In genomic region chr12:133038310-133038709, GRCh38 we compare ENCODE assay signal across 8 cellular contexts. TPM values are rescaled to one million over a fixed set of nuclear protein-coding genes. Genes with fewer than 3 reads are reported as not detected.
DNase-seq lines count a peak whose midpoint lies in the region; ATAC-seq and TF ChIP-seq lines count a peak whose summit lies in the region.

No MANE protein-coding gene starts in this region.

- H3K36me3 Mint-ChIP-seq in progenitor cell of endocrine pancreas (ENCODE audit: insufficient read depth) = peaks cover 52% of the 10 kb centered on the region

- intact Hi-C loops in Panc1 (cut with micrococcal nuclease; ENCODE audit: unreplicated experiment) = no loop called here

- peaks cover 13% of the 10 kb centered on the region for H3K36me3 ChIP-seq in ES-I3 (ENCODE audit: insufficient read depth, low read length)
- no peaks in the 10 kb centered on the region for H3K36me3 ChIP-seq in Panc1 (ENCODE audit: control insufficient read depth, insufficient read depth, low read length)

- in situ Hi-C loops in Panc1 (cut with HindIII; ENCODE audit: low pct_unique_long_range_greater_than_20kb, low sequenced_read_pairs) = no loop called here

- no peaks in the 10 kb centered on the region for H3K27me3 Mint-ChIP-seq in progenitor cell of endocrine pancreas

- peaks cover 2% of the 10 kb centered on the region for H3K4me1 Mint-ChIP-seq in progenitor cell of endocrine pancreas (ENCODE audit: low read depth)

- CTCF ChIA-PET in Panc1 (lab: Charles Lee) = no interaction called here

- H3K27me3 ChIP-seq in Panc1 (ENCODE audit: control insufficient read depth, insufficient read depth, low read length) = no peaks in the 10 kb centered on the region

- H3K27ac ChIP-seq in Panc1 (ENCODE audit: low read length) = peak overlapping the region; percentile 89
- peak overlapping the region; percentile 88 for H3K27ac ChIP-seq in epithelial cell of prostate

- ATAC-seq in Panc1 (no peak), GM18861 (IDR thresholded peaks at IDR 0.05; ENCODE audit: unreplicated experiment) (no peak), GM21786 (IDR thresholded peaks at IDR 0.05; ENCODE audit: unreplicated experiment) (no peak)

- peak overlapping the region; percentile 99 for H3K27ac Mint-ChIP-seq in progenitor cell of endocrine pancreas

- H3K9ac ChIP-seq in ES-I3 (ENCODE audit: low read depth, low read length) = peak overlapping the region; percentile 90; the same call in 1 of the 2 replicates

- H3K4me1 ChIP-seq in ES-I3 (ENCODE audit: insufficient read depth, low read length) (no peaks in the 10 kb centered on the region), Panc1 (ENCODE audit: control insufficient read depth, insufficient read depth, low read length) (no peaks in the 10 kb centered on the region)

- no peak for TF ChIP-seq CTCF in Panc1 (IDR thresholded peaks at IDR 0.05)
- TF ChIP-seq CTCF in progenitor cell of endocrine pancreas (IDR thresholded peaks at IDR 0.05; ENCODE audit: unreplicated experiment) = no peak

- peak overlapping the region; percentile 76 to 81 for H3K4me3 ChIP-seq in Panc1 (ENCODE audit: low read depth in 2 of 2, low read length in 2 of 2)

- peak overlapping the region; percentile 90 for H3K4me3 Mint-ChIP-seq in progenitor cell of endocrine pancreas (ENCODE audit: low read depth)

- DNase-seq in Panc1 (ENCODE audit: low read depth, low spot score) (no peak), epithelial cell of prostate (ENCODE audit: low read depth, low spot score) (no peak), progenitor cell of endocrine pancreas (ENCODE audit: low spot score, unreplicated experiment) (no peak), COLO668 (lab: John Stamatoyannopoulos, UW; ENCODE audit: unreplicated experiment) (no peak), islet precursor cell (no peak)

- peaks cover 46% of the 10 kb centered on the region for H3K9me3 Mint-ChIP-seq in progenitor cell of endocrine pancreas (ENCODE audit: low read depth)

- POLR2A ChIA-PET in Panc1 (lab: Charles Lee) = no interaction called here

- H3K9me3 ChIP-seq in ES-I3 (ENCODE audit: control insufficient read depth, insufficient read depth, low read length) = peaks cover 30% of the 10 kb centered on the region
- peaks cover 50% of the 10 kb centered on the region for H3K9me3 ChIP-seq in Panc1 (ENCODE audit: control insufficient read depth, insufficient read depth, low read depth, low read length)

- no TSS peak for BruUV-seq in Panc1 (replicated peaks; lab: Mats Ljungman, UMichigan)

RNA-seq across cellular contexts. Expression of gene ZNF84, which starts 1.0 kb away (rescaled TPM):
- 36.8 TPM for total RNA-seq in Panc1 (2021; ENCODE audit: unreplicated experiment)
- 16.6 TPM for polyA plus RNA-seq in Panc1 (2012; ENCODE audit: insufficient read length)
- total RNA-seq in progenitor cell of endocrine pancreas = 102 and 103 TPM in 2 replicates

RNA-seq across cellular contexts. Expression of gene ZNF140, which starts 42.4 kb away (rescaled TPM):
- total RNA-seq in Panc1 (2021; ENCODE audit: unreplicated experiment) (14.3 TPM), progenitor cell of endocrine pancreas (28.5 and 30.2 TPM in 2 replicates)
- polyA plus RNA-seq in Panc1 (2012; ENCODE audit: insufficient read length) = 10.1 TPM

RNA-seq across cellular contexts. Expression of gene ZNF26, which starts 52.1 kb away (rescaled TPM):
- total RNA-seq in Panc1 (2021; ENCODE audit: unreplicated experiment) = 22.1 TPM
- 9.0 TPM for polyA plus RNA-seq in Panc1 (2012; ENCODE audit: insufficient read length)
- total RNA-seq in progenitor cell of endocrine pancreas = 12.9 and 13.4 TPM in 2 replicates
